ENCODE assay signal across 13 cellular contexts in the genomic region with DNA sequence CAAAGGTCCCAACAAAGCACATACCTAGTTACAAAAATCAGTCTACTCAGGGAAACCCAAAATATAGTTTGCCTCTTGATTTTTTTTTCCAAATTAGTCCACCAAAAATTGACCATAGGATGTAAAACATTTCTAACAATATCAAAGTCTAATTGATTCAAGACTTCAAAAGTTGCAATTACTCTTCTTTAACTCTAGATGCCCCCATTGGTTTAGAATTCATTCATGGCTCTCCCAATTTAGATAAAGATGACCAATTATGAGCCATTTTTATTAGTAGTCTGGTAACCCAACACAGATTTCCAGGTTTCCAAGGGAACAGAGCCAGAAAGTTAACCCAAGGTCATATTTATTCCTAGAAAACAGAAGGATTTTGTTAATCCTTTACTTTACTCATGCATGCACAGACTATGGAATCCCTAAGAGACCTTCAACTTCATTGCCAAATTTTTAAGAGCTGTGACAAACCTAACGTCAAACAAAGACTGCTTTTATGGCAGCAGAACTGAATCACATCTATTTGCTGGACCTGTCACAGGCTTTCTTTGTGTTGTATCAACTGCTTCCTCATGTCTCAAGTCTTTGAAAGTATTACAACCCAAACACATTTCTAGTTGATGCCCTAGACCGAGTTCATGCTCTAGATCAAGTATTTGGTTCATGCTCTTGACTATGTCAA. TPM values are rescaled to one million over a fixed set of nuclear protein-coding genes. Genes with fewer than 3 reads are reported as not detected.
DNase-seq lines count a peak whose midpoint lies in the region; ATAC-seq and TF ChIP-seq lines count a peak whose summit lies in the region.
"Had no signal": no experiment of that assay in that cellular context is flagged by ENCODE, and none has a peak within 500 bp of the region (broad histone marks: within the 10 kb centered on the region; RNA-seq: fewer than 3 reads in every experiment).

No MANE protein-coding gene starts in this region.

- intact Hi-C loops in heart left ventricle (cut with DNase I) = loop anchor here in 9 of 10 donors (5.0 to 10.0 kb wide), 5 partner anchors 104 to 369 kb away; a partner anchor contains a TSS

- no peak for DNase-seq in heart left ventricle
- no peak for DNase-seq in right atrium auricular region (ENCODE audit: low spot score)
- peak; percentile 35 for DNase-seq in NCI-H69 (lab: John Stamatoyannopoulos, UW)
- DNase-seq in fibroblast of pulmonary artery (ENCODE audit: low read depth) = peak; percentile 21
- DNase-seq in superior temporal gyrus (ENCODE audit: extremely low spot score) = peak; percentile 46
- DNase-seq in SKM-1 (lab: John Stamatoyannopoulos, UW; ENCODE audit: unreplicated experiment) = no peak
- no peak for DNase-seq in OCI-M2 (lab: John Stamatoyannopoulos, UW; ENCODE audit: unreplicated experiment)
- DNase-seq: activated CD8-positive, alpha-beta memory T cell treated with anti-CD3 and anti-CD28 coated beads, Interleukin-2, amount 10 ng/mL, durations not matched to agents 7 days and 5 days; NCI-H510A; tibial artery had no signal

- H3K36me3 ChIP-seq in heart left ventricle (peaks cover 0 to 66% (median 8%) of the 10 kb centered on the region in 9 donors), right atrium auricular region (peaks cover 38% of the 10 kb centered on the region)
- H3K36me3 ChIP-seq: tibial artery had no signal

- TF ChIP-seq POLR2A in heart left ventricle (IDR thresholded peaks at IDR 0.05) = no peak

- peaks cover 0 to 6% (median 0%) of the 10 kb centered on the region in 12 donors for H3K4me1 ChIP-seq in heart left ventricle
- no peaks in the 10 kb centered on the region for H3K4me1 ChIP-seq in right atrium auricular region
- H3K4me1 ChIP-seq: tibial artery had no signal

- H3K27me3 ChIP-seq in heart left ventricle (no peaks in the 10 kb centered on the region), right atrium auricular region (no peaks in the 10 kb centered on the region)

- H3K27ac ChIP-seq in heart left ventricle = no peak overlapping the region
- H3K27ac ChIP-seq in right atrium auricular region = no peak overlapping the region
- H3K27ac ChIP-seq: tibial artery had no signal

- no peaks in the 10 kb centered on the region for H3K9me3 ChIP-seq in heart left ventricle
- no peaks in the 10 kb centered on the region for H3K9me3 ChIP-seq in right atrium auricular region
- H3K9me3 ChIP-seq: tibial artery had no signal

- ATAC-seq in heart left ventricle = peak in 1 of 4 donors; percentile 14
- no peak for ATAC-seq in GM18861 (IDR thresholded peaks at IDR 0.05; ENCODE audit: unreplicated experiment)
- ATAC-seq: activated CD8-positive, alpha-beta memory T cell treated with anti-CD3 and anti-CD28 coated beads, Interleukin-2, amount 10 ng/mL, durations not matched to agents 7 days and 5 days had no signal

- H3K4me3 ChIP-seq in heart left ventricle (no peak overlapping the region), right atrium auricular region (no peak overlapping the region), fibroblast of pulmonary artery (replicated peaks; ENCODE audit: low read depth, low read length) (no peak overlapping the region)
- H3K4me3 ChIP-seq: tibial artery had no signal

- 16 to 35% (median 28%) methylated on average over 2 of the region's 2 CpGs for WGBS in heart left ventricle, 4 donors

- TF ChIP-seq CTCF in heart left ventricle (IDR thresholded peaks at IDR 0.05) (peak in 10 of 12 donors; percentile 17 to 54 (median 38)), right atrium auricular region (IDR thresholded peaks at IDR 0.05) (peak in 1 of 2 donors; percentile 43), fibroblast of pulmonary artery (IDR thresholded peaks at IDR 0.05; ENCODE audit: low read length, missing control alignments) (peak; percentile 29)

RNA-seq across cellular contexts. Expression of a gene that starts 55.3 kb away (rescaled TPM):
- total RNA-seq in heart left ventricle = not detected
- not detected for polyA plus RNA-seq in heart left ventricle
- not detected for total RNA-seq in right atrium auricular region
- total RNA-seq: activated CD8-positive, alpha-beta memory T cell treated with anti-CD3 and anti-CD28 coated beads, Interleukin-2, amount 10 ng/mL, durations not matched to agents 7 days and 5 days; Daoy; endothelial cell of umbilical vein had no signal
- polyA plus RNA-seq: endothelial cell of umbilical vein had no signal

Comparison
In these comparisons a context has a peak if more than half of its experiments do, and no peak if none do; other contexts are left out.
1. DNase-seq: peak in NCI-H69 (single experiment), fibroblast of pulmonary artery (single experiment) and superior temporal gyrus (single experiment); none in heart left ventricle (0 of 5), right atrium auricular region (single experiment), SKM-1 (single experiment) and OCI-M2 (single experiment).